Comparison of ENCODE assay signal across 8 cellular contexts in genomic region chr6:31559958-31560696, GRCh38. TPM values are rescaled to one million over a fixed set of nuclear protein-coding genes. Genes with fewer than 3 reads are reported as not detected.
A peak's percentile ranks its signal among the peaks of the same experiment; 100 is the strongest.
DNase-seq lines count a peak whose midpoint lies in the region; ATAC-seq and TF ChIP-seq lines count a peak whose summit lies in the region.

No MANE protein-coding gene starts in this region.

- H3K4me3 ChIP-seq in mammary epithelial cell (replicated peaks in 1 of 3; ENCODE audit: insufficient read depth in 1 of 3, low read depth in 2 of 3, low read length in 3 of 3) = no peak overlapping the region
- no peak overlapping the region for H3K4me3 ChIP-seq in liver (ENCODE audit: low read depth in 1 of 3, low read length in 3 of 3)
- H3K4me3 ChIP-seq in upper lobe of right lung = no peak overlapping the region

- H3K27me3 ChIP-seq in mammary epithelial cell (ENCODE audit: insufficient read depth, low read length) = no peaks in the 10 kb centered on the region
- no peaks in the 10 kb centered on the region for H3K27me3 ChIP-seq in liver (ENCODE audit: control insufficient read depth in 4 of 4, insufficient read depth in 4 of 4, low read length in 3 of 4)
- H3K27me3 ChIP-seq in upper lobe of right lung = no peaks in the 10 kb centered on the region

- peaks cover 7% of the 10 kb centered on the region for H3K79me2 ChIP-seq in mammary epithelial cell (ENCODE audit: insufficient read depth, low read length)

- TF ChIP-seq RAD21 in liver (IDR thresholded peaks at IDR 0.05) = no peak

- DNase-seq in ACHN = peak; percentile 81
- DNase-seq in SIG-M5 (lab: John Stamatoyannopoulos, UW) = peak; percentile 47
- peak; percentile 66 for DNase-seq in mammary epithelial cell
- DNase-seq in upper lobe of right lung = peak; percentile 73

- intact Hi-C loops in mammary epithelial cell (cut with micrococcal nuclease) = no loop called here
- intact Hi-C loops in upper lobe of right lung (cut with DNase I) = no loop called here

- H3K4me2 ChIP-seq in mammary epithelial cell (ENCODE audit: insufficient read depth, low read depth, low read length) = peak overlapping the region; percentile 43

- no TSS peak for BruUV-seq in mammary epithelial cell (replicated peaks; lab: Mats Ljungman, UMichigan)

- no peaks in the 10 kb centered on the region for H3K9me3 ChIP-seq in mammary epithelial cell (replicated peaks; ENCODE audit: insufficient read depth, low read length)
- H3K9me3 ChIP-seq in liver (ENCODE audit: control insufficient read depth in 4 of 4, low read length in 3 of 4) = no peaks in the 10 kb centered on the region
- no peaks in the 10 kb centered on the region for H3K9me3 ChIP-seq in upper lobe of right lung

- dilution Hi-C loops in mammary epithelial cell (cut with HindIII; ENCODE audit: low sequenced_read_pairs) = no loop called here

- ATAC-seq in GM18873 (IDR thresholded peaks at IDR 0.05; ENCODE audit: low FRiP score, unreplicated experiment) (peak; percentile 61), HG03097 (IDR thresholded peaks at IDR 0.05; ENCODE audit: low FRiP score, unreplicated experiment) (peak; percentile 60), upper lobe of right lung (peak; percentile 70), HG02571 (IDR thresholded peaks at IDR 0.05; ENCODE audit: unreplicated experiment) (no peak)

- 88% methylated on average over 4 of the region's 7 CpGs for WGBS in mammary epithelial cell (ENCODE audit: low coverage, missing lambda C conversion rate)
- 69% methylated on average over 7 of the region's 7 CpGs for WGBS in liver

- H3K36me3 ChIP-seq in mammary epithelial cell (ENCODE audit: insufficient read depth, low read length) (peaks cover 6% of the 10 kb centered on the region), liver (ENCODE audit: control insufficient read depth in 4 of 4, insufficient read depth in 3 of 4, low read depth in 1 of 4, low read length in 3 of 4) (peaks cover 6 to 14% (median 6%) of the 10 kb centered on the region in 4 donors), upper lobe of right lung (peaks cover 26% of the 10 kb centered on the region)

- TF ChIP-seq CTCF in mammary epithelial cell (conservative IDR thresholded peaks at IDR 0.05 in 1 of 2, IDR thresholded peaks at IDR 0.05 in 1 of 2; ENCODE audit: extremely low read depth in 1 of 2, insufficient read depth in 1 of 2, low read depth in 1 of 2, low read length in 2 of 2) (no peak), liver (IDR thresholded peaks at IDR 0.05; ENCODE audit: low read depth, low read length, missing input control) (no peak), upper lobe of right lung (IDR thresholded peaks at IDR 0.05) (no peak)

- CTCF ChIA-PET in mammary epithelial cell (lab: Charles Lee; ENCODE audit: low non-redundant PET) = interaction anchor here (0.6 kb wide), 1 partner anchor 301 kb away, joined by 3 read pairs; no protein-coding TSS in a partner anchor

- H2AFZ ChIP-seq in mammary epithelial cell (ENCODE audit: low read depth, low read length) = no peak overlapping the region

- in situ Hi-C loops in ACHN (cut with HindIII; ENCODE audit: low pct_ligation_motif_present, low pct_unique_long_range_greater_than_20kb, low sequenced_read_pairs) (no loop called here), mammary epithelial cell (cut with MboI; ENCODE audit: low sequenced_read_pairs in 2 of 2) (no loop called here)

- H3K9ac ChIP-seq in mammary epithelial cell (ENCODE audit: insufficient read depth, low read length) (no peak overlapping the region), liver (ENCODE audit: low read depth in 1 of 2, low read length in 2 of 2) (no peak overlapping the region)

- no peaks in the 10 kb centered on the region for H4K20me1 ChIP-seq in mammary epithelial cell (ENCODE audit: insufficient read depth, low read length)

- no peak overlapping the region for H3K27ac ChIP-seq in mammary epithelial cell (ENCODE audit: insufficient read depth, low read depth, low read length)
- peak overlapping the region; percentile 55 to 84 for H3K27ac ChIP-seq in liver (ENCODE audit: low read depth in 1 of 2, low read length in 2 of 2)
- peak overlapping the region; percentile 73 for H3K27ac ChIP-seq in upper lobe of right lung

- peaks cover 18% of the 10 kb centered on the region for H3K4me1 ChIP-seq in mammary epithelial cell (ENCODE audit: insufficient read depth, low read length)
- peaks cover 0 to 22% (median 7%) of the 10 kb centered on the region in 4 donors for H3K4me1 ChIP-seq in liver (ENCODE audit: control insufficient read depth in 4 of 4, insufficient read depth in 4 of 4, low read length in 3 of 4)
- H3K4me1 ChIP-seq in upper lobe of right lung = peaks cover 51% of the 10 kb centered on the region

TF ChIP-seq in liver, 16 proteins besides CTCF, POLR2A, EP300 and RAD21 (continues in another document):
- TF ChIP-seq NR2F2 (IDR thresholded peaks at IDR 0.05) (peak; percentile 99), SP1 (IDR thresholded peaks at IDR 0.05) (no peak), GABPA (IDR thresholded peaks at IDR 0.05 in 1 of 2, conservative IDR thresholded peaks at IDR 0.05 in 1 of 2) (no peak), JUND (IDR thresholded peaks at IDR 0.05) (peak in 1 of 2 donors; percentile 71), RXRA (IDR thresholded peaks at IDR 0.05) (peak in 1 of 2 donors; percentile 33), TAF1 (conservative IDR thresholded peaks at IDR 0.05) (no peak), ZBTB33 (IDR thresholded peaks at IDR 0.05) (no peak), FOXA2 (IDR thresholded peaks at IDR 0.05) (no peak), HNF4A (conservative IDR thresholded peaks at IDR 0.05) (no peak), EGR1 (IDR thresholded peaks at IDR 0.05; ENCODE audit: low read depth in 2 of 2) (no peak)
- TF ChIP-seq, protein P1, sequence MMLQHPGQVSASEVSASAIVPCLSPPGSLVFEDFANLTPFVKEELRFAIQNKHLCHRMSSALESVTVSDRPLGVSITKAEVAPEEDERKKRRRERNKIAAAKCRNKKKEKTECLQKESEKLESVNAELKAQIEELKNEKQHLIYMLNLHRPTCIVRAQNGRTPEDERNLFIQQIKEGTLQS (IDR thresholded peaks at IDR 0.05) = no peak
- TF ChIP-seq, protein P2, sequence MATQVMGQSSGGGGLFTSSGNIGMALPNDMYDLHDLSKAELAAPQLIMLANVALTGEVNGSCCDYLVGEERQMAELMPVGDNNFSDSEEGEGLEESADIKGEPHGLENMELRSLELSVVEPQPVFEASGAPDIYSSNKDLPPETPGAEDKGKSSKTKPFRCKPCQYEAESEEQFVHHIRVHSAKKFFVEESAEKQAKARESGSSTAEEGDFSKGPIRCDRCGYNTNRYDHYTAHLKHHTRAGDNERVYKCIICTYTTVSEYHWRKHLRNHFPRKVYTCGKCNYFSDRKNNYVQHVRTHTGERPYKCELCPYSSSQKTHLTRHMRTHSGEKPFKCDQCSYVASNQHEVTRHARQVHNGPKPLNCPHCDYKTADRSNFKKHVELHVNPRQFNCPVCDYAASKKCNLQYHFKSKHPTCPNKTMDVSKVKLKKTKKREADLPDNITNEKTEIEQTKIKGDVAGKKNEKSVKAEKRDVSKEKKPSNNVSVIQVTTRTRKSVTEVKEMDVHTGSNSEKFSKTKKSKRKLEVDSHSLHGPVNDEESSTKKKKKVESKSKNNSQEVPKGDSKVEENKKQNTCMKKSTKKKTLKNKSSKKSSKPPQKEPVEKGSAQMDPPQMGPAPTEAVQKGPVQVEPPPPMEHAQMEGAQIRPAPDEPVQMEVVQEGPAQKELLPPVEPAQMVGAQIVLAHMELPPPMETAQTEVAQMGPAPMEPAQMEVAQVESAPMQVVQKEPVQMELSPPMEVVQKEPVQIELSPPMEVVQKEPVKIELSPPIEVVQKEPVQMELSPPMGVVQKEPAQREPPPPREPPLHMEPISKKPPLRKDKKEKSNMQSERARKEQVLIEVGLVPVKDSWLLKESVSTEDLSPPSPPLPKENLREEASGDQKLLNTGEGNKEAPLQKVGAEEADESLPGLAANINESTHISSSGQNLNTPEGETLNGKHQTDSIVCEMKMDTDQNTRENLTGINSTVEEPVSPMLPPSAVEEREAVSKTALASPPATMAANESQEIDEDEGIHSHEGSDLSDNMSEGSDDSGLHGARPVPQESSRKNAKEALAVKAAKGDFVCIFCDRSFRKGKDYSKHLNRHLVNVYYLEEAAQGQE (IDR thresholded peaks at IDR 0.05) = peak; percentile 41

RNA-seq across cellular contexts. Expression of gene LTA, which starts 12.0 kb away (rescaled TPM):
- total RNA-seq in mammary epithelial cell = not detected
- not detected for polyA plus RNA-seq in mammary epithelial cell
- not detected for polyA minus RNA-seq in mammary epithelial cell
- not detected for total RNA-seq in liver
- polyA plus RNA-seq in liver = under 1 TPM in 1 of 2 donors, not detected in 1; 0.05 TPM
- total RNA-seq in upper lobe of right lung = 0.46 TPM

RNA-seq across cellular contexts. Expression of gene NFKBIL1, which starts 12.7 kb away (rescaled TPM):
- 10 to 100 TPM; 22.0 to 24.2 TPM for total RNA-seq in mammary epithelial cell
- polyA plus RNA-seq in mammary epithelial cell = 7.7 TPM
- polyA minus RNA-seq in mammary epithelial cell = 2.4 TPM
- 1 to 10 TPM; 6.7 to 8.0 TPM for total RNA-seq in liver
- polyA plus RNA-seq in liver = 1 to 10 TPM; 3.3 to 9.6 TPM
- 22.6 TPM for total RNA-seq in upper lobe of right lung

RNA-seq across cellular contexts. Expression of gene ATP6V1G2, which starts 13.7 kb away (rescaled TPM):
- total RNA-seq in mammary epithelial cell (1 to 10 TPM in 1 of 2 donors, under 1 TPM in 1; 0.80 to 1.5 TPM), liver (under 1 TPM; 0.14 to 0.17 TPM), upper lobe of right lung (0.75 TPM)
- polyA plus RNA-seq in mammary epithelial cell (1.1 TPM), liver (under 1 TPM; 0.35 to 0.36 TPM)
- not detected for polyA minus RNA-seq in mammary epithelial cell

RNA-seq across cellular contexts. Expression of gene TNF, which starts 15.2 kb away (rescaled TPM):
- under 1 TPM in 1 of 2 donors, not detected in 1; 0.59 TPM for total RNA-seq in mammary epithelial cell
- 0.08 TPM for polyA plus RNA-seq in mammary epithelial cell
- not detected for polyA minus RNA-seq in mammary epithelial cell
- under 1 TPM; 0.19 to 0.42 TPM for total RNA-seq in liver
- polyA plus RNA-seq in liver = under 1 TPM in 1 of 2 donors, not detected in 1; 0.06 TPM
- 2.4 TPM for total RNA-seq in upper lobe of right lung

RNA-seq across cellular contexts. Expression of gene DDX39B, which starts 18.3 kb away (rescaled TPM):
- total RNA-seq in mammary epithelial cell (100 to 1,000 TPM; 263 to 409 TPM), liver (100 to 1,000 TPM; 151 to 254 TPM), upper lobe of right lung (241 TPM)
- polyA plus RNA-seq in mammary epithelial cell (675 TPM), liver (100 to 1,000 TPM in 1 of 2 donors, 10 to 100 TPM in 1; 75.0 to 120 TPM)
- 934 TPM for polyA minus RNA-seq in mammary epithelial cell
